In the genomic region with DNA sequence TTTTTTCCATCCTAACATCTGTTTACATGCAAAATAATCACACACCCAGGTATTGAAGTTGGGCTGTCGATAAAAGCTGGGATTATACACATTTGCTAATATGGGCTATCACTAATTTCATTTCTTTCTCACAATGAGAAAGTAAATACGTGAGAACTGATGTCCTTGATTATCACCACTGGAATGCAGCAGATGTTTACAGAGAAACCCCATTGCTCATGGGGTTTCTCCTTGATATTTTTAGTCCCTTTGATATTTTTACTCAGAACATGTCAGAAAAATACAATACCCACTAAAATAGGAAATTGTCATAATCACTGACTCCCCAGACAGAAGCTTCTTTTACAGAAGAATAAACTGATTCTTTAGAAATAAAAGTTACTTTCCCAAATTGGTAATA, we compare ENCODE assay signal across 25 cellular contexts.
"Had no signal": no experiment of that assay in that cellular context is flagged by ENCODE, and none has a peak within 500 bp of the region (broad histone marks: within the 10 kb centered on the region; RNA-seq: fewer than 3 reads in every experiment).

No MANE protein-coding gene starts in this region.

- H3K27me3 ChIP-seq: cardiac muscle cell, foreskin keratinocyte, left lung, neutrophil, right lobe of liver, stomach, transverse colon had no signal

- ATAC-seq: activated T-cell treated with anti-CD3 and anti-CD28 coated beads, Interleukin-2, amount 50 U/mL, for 4 hours; foreskin keratinocyte; left lung; natural killer cell treated with Interleukin-12 subunit alpha and Interleukin-12 subunit beta and Interleukin-15 and Interleukin-18, amount 100 ng/mL, for 72 hours; right lobe of liver; stimulated activated memory B cell treated with anti-CD40 and anti-IgM and Interleukin-4, amounts not matched to agents 10 μg/mL and 1 μg/mL and 100 μg/mL, for 72 hours had no signal

- H3K36me3 ChIP-seq: cardiac muscle cell, left lung, neutrophil, right lobe of liver, stomach, transverse colon had no signal

- H2AFZ ChIP-seq: parathyroid adenoma had no signal

- DNase-seq: activated B cell treated with CpG ODN at 0.5 μM for 24 hours; activated CD4-positive, alpha-beta T cell treated with anti-CD3 and anti-CD28 coated beads for 4 hours; activated CD4-positive, alpha-beta T cell treated with anti-CD3 and anti-CD28 coated beads, Interleukin-2, amount 50 U/mL, for 48 hours; activated CD8-positive, alpha-beta memory T cell treated with anti-CD3 and anti-CD28 coated beads, Interleukin-2, amount 50 U/mL, for 48 hours; activated naive CD4-positive, alpha-beta T cell treated with Interleukin-2 at 50 U/mL for 16 hours; activated naive CD8-positive, alpha-beta T cell treated with anti-CD3 and anti-CD28 coated beads for 36 hours; activated T-cell treated with anti-CD3 and anti-CD28 coated beads, Interleukin-2, amount 50 U/mL, for 4 hours; amniotic stem cell; effector CD8-positive, alpha-beta T cell; erythroblast; foreskin keratinocyte; immature natural killer cell; kidney glomerular epithelial cell; left lung; right lobe of liver; small intestine; stimulated activated CD4-positive, alpha-beta T cell treated with anti-CD3 and anti-CD28 coated beads, Interleukin-15, amount 100 ng/mL, for 24 hours; stomach; T-helper 1 cell; transverse colon had no signal

- H3K9me3 ChIP-seq: left lung, neutrophil, right lobe of liver, stomach, transverse colon had no signal

- H3K4me3 ChIP-seq: cardiac muscle cell, left lung, right lobe of liver, stomach, transverse colon had no signal

- H3K4me1 ChIP-seq: foreskin keratinocyte, left lung, right lobe of liver, stomach, transverse colon had no signal

- H3K79me2 ChIP-seq: parathyroid adenoma had no signal

- H3K27ac ChIP-seq: cardiac muscle cell, foreskin keratinocyte, left lung, neutrophil, parathyroid adenoma, right lobe of liver, stomach, transverse colon had no signal
